ENCODE assay signal across 1 cellular context in genomic region chr11:2211113-2211971, GRCh38.
TF ChIP-seq lines count a peak whose summit lies in the region.

No MANE protein-coding gene starts in this region.

TF ChIP-seq in HepG2, 621 proteins besides CTCF, POLR2A, EP300 and RAD21 (continued from another document and continues in another):
- TF ChIP-seq, protein P1, sequence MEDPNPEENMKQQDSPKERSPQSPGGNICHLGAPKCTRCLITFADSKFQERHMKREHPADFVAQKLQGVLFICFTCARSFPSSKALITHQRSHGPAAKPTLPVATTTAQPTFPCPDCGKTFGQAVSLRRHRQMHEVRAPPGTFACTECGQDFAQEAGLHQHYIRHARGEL (CRISPR knock-in tag; IDR thresholded peaks at IDR 0.05): no peak
- TF ChIP-seq, protein P2, sequence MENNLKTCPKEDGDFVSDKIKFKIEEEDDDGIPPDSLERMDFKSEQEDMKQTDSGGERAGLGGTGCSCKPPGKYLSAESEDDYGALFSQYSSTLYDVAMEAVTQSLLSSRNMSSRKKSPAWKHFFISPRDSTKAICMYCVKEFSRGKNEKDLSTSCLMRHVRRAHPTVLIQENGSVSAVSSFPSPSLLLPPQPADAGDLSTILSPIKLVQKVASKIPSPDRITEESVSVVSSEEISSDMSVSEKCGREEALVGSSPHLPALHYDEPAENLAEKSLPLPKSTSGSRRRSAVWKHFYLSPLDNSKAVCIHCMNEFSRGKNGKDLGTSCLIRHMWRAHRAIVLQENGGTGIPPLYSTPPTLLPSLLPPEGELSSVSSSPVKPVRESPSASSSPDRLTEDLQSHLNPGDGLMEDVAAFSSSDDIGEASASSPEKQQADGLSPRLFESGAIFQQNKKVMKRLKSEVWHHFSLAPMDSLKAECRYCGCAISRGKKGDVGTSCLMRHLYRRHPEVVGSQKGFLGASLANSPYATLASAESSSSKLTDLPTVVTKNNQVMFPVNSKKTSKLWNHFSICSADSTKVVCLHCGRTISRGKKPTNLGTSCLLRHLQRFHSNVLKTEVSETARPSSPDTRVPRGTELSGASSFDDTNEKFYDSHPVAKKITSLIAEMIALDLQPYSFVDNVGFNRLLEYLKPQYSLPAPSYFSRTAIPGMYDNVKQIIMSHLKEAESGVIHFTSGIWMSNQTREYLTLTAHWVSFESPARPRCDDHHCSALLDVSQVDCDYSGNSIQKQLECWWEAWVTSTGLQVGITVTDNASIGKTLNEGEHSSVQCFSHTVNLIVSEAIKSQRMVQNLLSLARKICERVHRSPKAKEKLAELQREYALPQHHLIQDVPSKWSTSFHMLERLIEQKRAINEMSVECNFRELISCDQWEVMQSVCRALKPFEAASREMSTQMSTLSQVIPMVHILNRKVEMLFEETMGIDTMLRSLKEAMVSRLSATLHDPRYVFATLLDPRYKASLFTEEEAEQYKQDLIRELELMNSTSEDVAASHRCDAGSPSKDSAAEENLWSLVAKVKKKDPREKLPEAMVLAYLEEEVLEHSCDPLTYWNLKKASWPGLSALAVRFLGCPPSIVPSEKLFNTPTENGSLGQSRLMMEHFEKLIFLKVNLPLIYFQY (CRISPR knock-in tag; IDR thresholded peaks at IDR 0.05; ENCODE audit: borderline replicate concordance): peak; percentile 84; the same call in 1 of the 2 replicates
- TF ChIP-seq CCAR2 (optimal IDR thresholded peaks at IDR 0.05; ENCODE audit: low read depth, low read length) (peak; percentile 87), ZNF704 (CRISPR knock-in tag; IDR thresholded peaks at IDR 0.05; ENCODE audit: borderline replicate concordance) (no peak), NFYB (CRISPR knock-in tag; IDR thresholded peaks at IDR 0.05) (0 out of 2 replicates have a peak, but pooled peaks have one; percentile 38), KDM5B (CRISPR knock-in tag; IDR thresholded peaks at IDR 0.05; ENCODE audit: borderline replicate concordance) (0 out of 2 replicates have a peak, but pooled peaks have one; percentile 30), ADNP (CRISPR knock-in tag; IDR thresholded peaks at IDR 0.05) (0 out of 2 replicates have a peak, but pooled peaks have one; percentile 40), PCBP1 (IDR thresholded peaks at IDR 0.05; ENCODE audit: borderline replicate concordance, low read depth, low read length) (peak; percentile 87), KDM1A (CRISPR knock-in tag; IDR thresholded peaks at IDR 0.05) (peak; percentile 94; the same call in 1 of the 2 replicates), ZNF234 (CRISPR knock-in tag; conservative IDR thresholded peaks at IDR 0.05) (no peak), ZNF264 (CRISPR knock-in tag; IDR thresholded peaks at IDR 0.05) (peak; percentile 98), CHD2 (IDR thresholded peaks at IDR 0.05; ENCODE audit: low read depth, low read length) (no peak), ZNF432 (CRISPR knock-in tag; IDR thresholded peaks at IDR 0.05; ENCODE audit: borderline replicate concordance) (no peak), MED1 (CRISPR knock-in tag; IDR thresholded peaks at IDR 0.05) (peak; percentile 98), TMF1 (CRISPR knock-in tag; IDR thresholded peaks at IDR 0.05; ENCODE audit: low read depth) (peak; percentile 85), ZBTB1 (CRISPR knock-in tag; IDR thresholded peaks at IDR 0.05; ENCODE audit: borderline replicate concordance) (no peak; the same call in 1 of the 2 replicates), ZNF614 (CRISPR knock-in tag; IDR thresholded peaks at IDR 0.05; ENCODE audit: borderline replicate concordance) (peak; percentile 96; the same call in 1 of the 2 replicates), TCF12 (IDR thresholded peaks at IDR 0.05) (no peak), TCF12 (CRISPR knock-in tag; IDR thresholded peaks at IDR 0.05) (peak; percentile 99), YY1 (IDR thresholded peaks at IDR 0.05; ENCODE audit: insufficient read depth, insufficient replicate concordance, low read depth, low read length) (peak; percentile 71), MAFK (conservative IDR thresholded peaks at IDR 0.05 in 1 of 2, IDR thresholded peaks at IDR 0.05 in 1 of 2; ENCODE audit: low read length in 2 of 2) (peak in 1 of 2 experiments; percentile 2; a peak in 1 of 4 replicates), NR3C1 (CRISPR knock-in tag; IDR thresholded peaks at IDR 0.05) (no peak), ZNF788 (CRISPR knock-in tag; IDR thresholded peaks at IDR 0.05; ENCODE audit: borderline replicate concordance) (peak; percentile 97), ZMYM2 (CRISPR knock-in tag; IDR thresholded peaks at IDR 0.05) (peak; percentile 63), CCDC6 (CRISPR knock-in tag; IDR thresholded peaks at IDR 0.05) (peak; percentile 89), DDIT3 (CRISPR knock-in tag; IDR thresholded peaks at IDR 0.05) (no peak), ARNTL (CRISPR knock-in tag; IDR thresholded peaks at IDR 0.05) (peak; percentile 91), RFX3 (CRISPR knock-in tag; IDR thresholded peaks at IDR 0.05) (no peak), WIZ (CRISPR knock-in tag; IDR thresholded peaks at IDR 0.05) (0 out of 2 replicates have a peak, but pooled peaks have one; percentile 26), EEA1 (CRISPR knock-in tag; IDR thresholded peaks at IDR 0.05; ENCODE audit: borderline replicate concordance) (peak; percentile 58; the same call in 1 of the 2 replicates), ZNF124 (CRISPR knock-in tag; IDR thresholded peaks at IDR 0.05) (peak; percentile 87; the same call in 1 of the 2 replicates), ATAD3A (CRISPR knock-in tag; IDR thresholded peaks at IDR 0.05) (no peak), PHB2 (IDR thresholded peaks at IDR 0.05; ENCODE audit: partially characterized antibody) (no peak), KLF11 (CRISPR knock-in tag; IDR thresholded peaks at IDR 0.05) (no peak; the same call in 1 of the 2 replicates), PAWR (CRISPR knock-in tag; IDR thresholded peaks at IDR 0.05; ENCODE audit: borderline replicate concordance) (no peak), PRDM15 (CRISPR knock-in tag; IDR thresholded peaks at IDR 0.05) (peak; percentile 51; the same call in 1 of the 2 replicates), NFE2 (CRISPR knock-in tag; IDR thresholded peaks at IDR 0.05) (no peak), ZNF496 (CRISPR knock-in tag; IDR thresholded peaks at IDR 0.05; ENCODE audit: insufficient replicate concordance) (no peak), NR2F6 (IDR thresholded peaks at IDR 0.05) (peak; percentile 88), NR2F6 (CRISPR knock-in tag; IDR thresholded peaks at IDR 0.05) (peak; percentile 91), SIX1 (CRISPR knock-in tag; IDR thresholded peaks at IDR 0.05; ENCODE audit: borderline replicate concordance) (no peak; the same call in 1 of the 2 replicates), MTERF4 (CRISPR knock-in tag; IDR thresholded peaks at IDR 0.05) (no peak), FOXA3 (CRISPR knock-in tag; IDR thresholded peaks at IDR 0.05) (peak; percentile 97), ZNF589 (CRISPR knock-in tag; conservative IDR thresholded peaks at IDR 0.05) (0 out of 2 replicates have a peak, but pooled peaks have one; percentile 18), ZKSCAN1 (IDR thresholded peaks at IDR 0.05; ENCODE audit: low read length) (no peak)
- TF ChIP-seq, protein P3, sequence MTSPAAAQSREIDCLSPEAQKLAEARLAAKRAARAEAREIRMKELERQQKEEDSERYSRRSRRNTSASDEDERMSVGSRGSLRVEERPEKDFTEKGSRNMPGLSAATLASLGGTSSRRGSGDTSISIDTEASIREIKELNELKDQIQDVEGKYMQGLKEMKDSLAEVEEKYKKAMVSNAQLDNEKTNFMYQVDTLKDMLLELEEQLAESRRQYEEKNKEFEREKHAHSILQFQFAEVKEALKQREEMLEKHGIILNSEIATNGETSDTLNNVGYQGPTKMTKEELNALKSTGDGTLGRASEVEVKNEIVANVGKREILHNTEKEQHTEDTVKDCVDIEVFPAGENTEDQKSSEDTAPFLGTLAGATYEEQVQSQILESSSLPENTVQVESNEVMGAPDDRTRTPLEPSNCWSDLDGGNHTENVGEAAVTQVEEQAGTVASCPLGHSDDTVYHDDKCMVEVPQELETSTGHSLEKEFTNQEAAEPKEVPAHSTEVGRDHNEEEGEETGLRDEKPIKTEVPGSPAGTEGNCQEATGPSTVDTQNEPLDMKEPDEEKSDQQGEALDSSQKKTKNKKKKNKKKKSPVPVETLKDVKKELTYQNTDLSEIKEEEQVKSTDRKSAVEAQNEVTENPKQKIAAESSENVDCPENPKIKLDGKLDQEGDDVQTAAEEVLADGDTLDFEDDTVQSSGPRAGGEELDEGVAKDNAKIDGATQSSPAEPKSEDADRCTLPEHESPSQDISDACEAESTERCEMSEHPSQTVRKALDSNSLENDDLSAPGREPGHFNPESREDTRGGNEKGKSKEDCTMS (CRISPR knock-in tag; conservative IDR thresholded peaks at IDR 0.05): no peak
- TF ChIP-seq, protein P4, sequence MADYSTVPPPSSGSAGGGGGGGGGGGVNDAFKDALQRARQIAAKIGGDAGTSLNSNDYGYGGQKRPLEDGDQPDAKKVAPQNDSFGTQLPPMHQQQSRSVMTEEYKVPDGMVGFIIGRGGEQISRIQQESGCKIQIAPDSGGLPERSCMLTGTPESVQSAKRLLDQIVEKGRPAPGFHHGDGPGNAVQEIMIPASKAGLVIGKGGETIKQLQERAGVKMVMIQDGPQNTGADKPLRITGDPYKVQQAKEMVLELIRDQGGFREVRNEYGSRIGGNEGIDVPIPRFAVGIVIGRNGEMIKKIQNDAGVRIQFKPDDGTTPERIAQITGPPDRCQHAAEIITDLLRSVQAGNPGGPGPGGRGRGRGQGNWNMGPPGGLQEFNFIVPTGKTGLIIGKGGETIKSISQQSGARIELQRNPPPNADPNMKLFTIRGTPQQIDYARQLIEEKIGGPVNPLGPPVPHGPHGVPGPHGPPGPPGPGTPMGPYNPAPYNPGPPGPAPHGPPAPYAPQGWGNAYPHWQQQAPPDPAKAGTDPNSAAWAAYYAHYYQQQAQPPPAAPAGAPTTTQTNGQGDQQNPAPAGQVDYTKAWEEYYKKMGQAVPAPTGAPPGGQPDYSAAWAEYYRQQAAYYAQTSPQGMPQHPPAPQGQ (CRISPR knock-in tag; IDR thresholded peaks at IDR 0.05; ENCODE audit: borderline replicate concordance): no peak
- TF ChIP-seq, protein P5, sequence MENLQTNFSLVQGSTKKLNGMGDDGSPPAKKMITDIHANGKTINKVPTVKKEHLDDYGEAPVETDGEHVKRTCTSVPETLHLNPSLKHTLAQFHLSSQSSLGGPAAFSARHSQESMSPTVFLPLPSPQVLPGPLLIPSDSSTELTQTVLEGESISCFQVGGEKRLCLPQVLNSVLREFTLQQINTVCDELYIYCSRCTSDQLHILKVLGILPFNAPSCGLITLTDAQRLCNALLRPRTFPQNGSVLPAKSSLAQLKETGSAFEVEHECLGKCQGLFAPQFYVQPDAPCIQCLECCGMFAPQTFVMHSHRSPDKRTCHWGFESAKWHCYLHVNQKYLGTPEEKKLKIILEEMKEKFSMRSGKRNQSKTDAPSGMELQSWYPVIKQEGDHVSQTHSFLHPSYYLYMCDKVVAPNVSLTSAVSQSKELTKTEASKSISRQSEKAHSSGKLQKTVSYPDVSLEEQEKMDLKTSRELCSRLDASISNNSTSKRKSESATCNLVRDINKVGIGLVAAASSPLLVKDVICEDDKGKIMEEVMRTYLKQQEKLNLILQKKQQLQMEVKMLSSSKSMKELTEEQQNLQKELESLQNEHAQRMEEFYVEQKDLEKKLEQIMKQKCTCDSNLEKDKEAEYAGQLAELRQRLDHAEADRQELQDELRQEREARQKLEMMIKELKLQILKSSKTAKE (CRISPR knock-in tag; IDR thresholded peaks at IDR 0.05; ENCODE audit: borderline replicate concordance): peak; percentile 92
- TF ChIP-seq, protein P6, sequence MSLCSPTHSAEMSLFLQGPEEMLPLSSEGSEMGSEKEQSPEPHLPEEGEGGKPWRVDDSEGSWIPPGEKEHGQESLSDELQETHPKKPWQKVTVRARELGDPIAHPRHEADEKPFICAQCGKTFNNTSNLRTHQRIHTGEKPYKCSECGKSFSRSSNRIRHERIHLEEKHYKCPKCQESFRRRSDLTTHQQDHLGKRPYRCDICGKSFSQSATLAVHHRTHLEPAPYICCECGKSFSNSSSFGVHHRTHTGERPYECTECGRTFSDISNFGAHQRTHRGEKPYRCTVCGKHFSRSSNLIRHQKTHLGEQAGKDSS (CRISPR knock-in tag; IDR thresholded peaks at IDR 0.05; ENCODE audit: borderline replicate concordance, low read depth): peak; percentile 72; the same call in 1 of the 2 replicates
